ENCODE assay signal across 8 cellular contexts in genomic region chr4:128854433-128854832, GRCh38. TPM values are rescaled to one million over a fixed set of nuclear protein-coding genes. Genes with fewer than 3 reads are reported as not detected.
A peak's percentile ranks its signal among the peaks of the same experiment; 100 is the strongest.
DNase-seq lines count a peak whose midpoint lies in the region; ATAC-seq lines count a peak whose summit lies in the region.

No MANE protein-coding gene starts in this region.

- intact Hi-C loops in posterior vena cava (cut with DNase I): no loop called here

- H3K27me3 Mint-ChIP-seq in T-helper 2 cell treated with Interferon-gamma antibody and Interleukin-4, amounts not matched to agents 5 μg/mL and 100 μg/mL, for 36 hours (ENCODE audit: low read depth): no peaks in the 10 kb centered on the region
- H3K27me3 Mint-ChIP-seq in natural killer cell treated with Interleukin-12 subunit alpha and Interleukin-12 subunit beta and Interleukin-15 and Interleukin-18, amount 100 ng/mL, for 72 hours: no peaks in the 10 kb centered on the region

- peaks cover 69% of the 10 kb centered on the region for H3K36me3 Mint-ChIP-seq in T-helper 2 cell treated with Interferon-gamma antibody and Interleukin-4, amounts not matched to agents 5 μg/mL and 100 μg/mL, for 36 hours (ENCODE audit: low read depth)
- H3K36me3 Mint-ChIP-seq in natural killer cell treated with Interleukin-12 subunit alpha and Interleukin-12 subunit beta and Interleukin-15 and Interleukin-18, amount 100 ng/mL, for 72 hours: peaks cover 34% of the 10 kb centered on the region

- no peaks in the 10 kb centered on the region for H3K9me3 Mint-ChIP-seq in T-helper 2 cell treated with Interferon-gamma antibody and Interleukin-4, amounts not matched to agents 5 μg/mL and 100 μg/mL, for 36 hours
- H3K9me3 Mint-ChIP-seq in natural killer cell treated with Interleukin-12 subunit alpha and Interleukin-12 subunit beta and Interleukin-15 and Interleukin-18, amount 100 ng/mL, for 72 hours: no peaks in the 10 kb centered on the region

- DNase-seq in T-helper 2 cell treated with Interferon-gamma antibody and Interleukin-4, amounts not matched to agents 5 μg/mL and 100 μg/mL, for 36 hours (ENCODE audit: low spot score): peak; percentile 24
- DNase-seq in natural killer cell treated with Interleukin-12 subunit alpha and Interleukin-12 subunit beta and Interleukin-15 and Interleukin-18, amount 100 ng/mL, for 72 hours (ENCODE audit: low spot score): peak; percentile 70
- DNase-seq in posterior vena cava (ENCODE audit: low spot score): no peak
- no peak for DNase-seq in NCI-H82 treated with DMSO at 0.1 percent for 48 hours (lab: John Stamatoyannopoulos, UW; ENCODE audit: unreplicated experiment)
- no peak for DNase-seq in hepatic stellate cell (ENCODE audit: low spot score)
- no peak for DNase-seq in NCI-H1694 (lab: John Stamatoyannopoulos, UW)

- ATAC-seq in GM18907 (IDR thresholded peaks at IDR 0.05; ENCODE audit: unreplicated experiment) (peak; percentile 57), HG02763 (IDR thresholded peaks at IDR 0.05; ENCODE audit: unreplicated experiment) (peak; percentile 68)
- ATAC-seq in natural killer cell treated with Interleukin-12 subunit alpha and Interleukin-12 subunit beta and Interleukin-15 and Interleukin-18, amount 100 ng/mL, for 72 hours: peak; percentile 93 to 97

- peak overlapping the region; percentile 68 for H3K4me3 Mint-ChIP-seq in T-helper 2 cell treated with Interferon-gamma antibody and Interleukin-4, amounts not matched to agents 5 μg/mL and 100 μg/mL, for 36 hours
- peak overlapping the region; percentile 83 for H3K4me3 Mint-ChIP-seq in natural killer cell treated with Interleukin-12 subunit alpha and Interleukin-12 subunit beta and Interleukin-15 and Interleukin-18, amount 100 ng/mL, for 72 hours

- peaks cover 19% of the 10 kb centered on the region for H3K4me1 Mint-ChIP-seq in T-helper 2 cell treated with Interferon-gamma antibody and Interleukin-4, amounts not matched to agents 5 μg/mL and 100 μg/mL, for 36 hours (ENCODE audit: low read depth)
- H3K4me1 Mint-ChIP-seq in natural killer cell treated with Interleukin-12 subunit alpha and Interleukin-12 subunit beta and Interleukin-15 and Interleukin-18, amount 100 ng/mL, for 72 hours (ENCODE audit: low read depth in 2 of 2): peaks cover 49% of the 10 kb centered on the region in 2 donors

- H3K27ac Mint-ChIP-seq in T-helper 2 cell treated with Interferon-gamma antibody and Interleukin-4, amounts not matched to agents 5 μg/mL and 100 μg/mL, for 36 hours: peak overlapping the region; percentile 78
- H3K27ac Mint-ChIP-seq in natural killer cell treated with Interleukin-12 subunit alpha and Interleukin-12 subunit beta and Interleukin-15 and Interleukin-18, amount 100 ng/mL, for 72 hours: peak overlapping the region; percentile 82 to 93

RNA-seq across cellular contexts. Expression of gene JADE1, which starts 44.9 kb away (rescaled TPM):
- 10 to 100 TPM; 21.7 to 33.6 TPM for total RNA-seq in natural killer cell treated with Interleukin-12 subunit alpha and Interleukin-12 subunit beta and Interleukin-15 and Interleukin-18, amount 100 ng/mL, for 72 hours
- total RNA-seq in posterior vena cava: 10 to 100 TPM; 36.6 to 46.1 TPM

Comparison
In these comparisons a context has a peak if more than half of its experiments do, and no peak if none do; other contexts are left out.
1. DNase-seq: peak in T-helper 2 cell treated with Interferon-gamma antibody and Interleukin-4, amounts not matched to agents 5 μg/mL and 100 μg/mL, for 36 hours (single experiment) and natural killer cell treated with Interleukin-12 subunit alpha and Interleukin-12 subunit beta and Interleukin-15 and Interleukin-18, amount 100 ng/mL, for 72 hours (single experiment); none in posterior vena cava (single experiment), NCI-H82 treated with DMSO at 0.1 percent for 48 hours (single experiment), hepatic stellate cell (single experiment) and NCI-H1694 (single experiment).
2. Peak in every context shown above with its lines, with median percentiles within 50 percentile points of each other: ATAC-seq.